In genomic region chr20:45406260-45407066, GRCh38 we compare ENCODE assay signal across 9 cellular contexts. TPM values are rescaled to one million over a fixed set of nuclear protein-coding genes. Genes with fewer than 3 reads are reported as not detected.
DNase-seq lines count a peak whose midpoint lies in the region; ATAC-seq, FAIRE-seq and TF ChIP-seq lines count a peak whose summit lies in the region.
"Had no signal": no experiment of that assay in that cellular context is flagged by ENCODE, and none has a peak within 500 bp of the region (broad histone marks: within the 10 kb centered on the region; RNA-seq: fewer than 3 reads in every experiment).

No MANE protein-coding gene starts in this region.

- H2AK5ac ChIP-seq in H1 (ENCODE audit: low read depth, low read length) = no peak overlapping the region
- no peak overlapping the region for H2AK5ac ChIP-seq in mesendoderm (ENCODE audit: low read length)

- H3K23ac ChIP-seq in H1 (ENCODE audit: insufficient read length) (no peak overlapping the region), mesendoderm (ENCODE audit: low read length) (peak overlapping the region; percentile 73)

- intact Hi-C loops in activated CD8-positive, alpha-beta T cell treated with anti-CD3 and anti-CD28 coated beads for 36 hours (cut with micrococcal nuclease) = no loop called here

- TF ChIP-seq POLR2A in H1 (IDR thresholded peaks at IDR 0.05; ENCODE audit: control extremely low read depth in 1 of 2, low read depth in 2 of 2, low read length in 2 of 2) = peak; percentile 36 to 60; a peak in 2 of 3 replicates

- POLR2A ChIA-PET in activated CD8-positive, alpha-beta T cell treated with anti-CD3 and anti-CD28 coated beads for 36 hours (lab: Charles Lee) = interaction anchor here (0.6 to 2.5 kb wide), 7 partner anchors 10 to 38 kb away, joined by 3 to 14 read pairs (median 3); partner anchors contain the start of gene PIGT
- POLR2A ChIA-PET in H1 (lab: Charles Lee; ENCODE audit: partially characterized antibody) = interaction anchor here (0.8 to 5.7 kb wide), 19 partner anchors 11 to 305 kb away, joined by 3 to 71 read pairs (median 4); partner anchors contain the start of genes PIGT, SDC4 and SYS1

- peak overlapping the region; percentile 82 to 86 (median 84) for H3K4me3 ChIP-seq in H1 (ENCODE audit: extremely low read depth in 1 of 4, insufficient read depth in 2 of 4, low read depth in 3 of 4, low read length in 4 of 4)
- peak overlapping the region; percentile 38 for H3K4me3 ChIP-seq in mesendoderm (ENCODE audit: low read length)

- peaks cover 4% of the 10 kb centered on the region for H3K27me3 Mint-ChIP-seq in activated CD8-positive, alpha-beta T cell treated with anti-CD3 and anti-CD28 coated beads for 36 hours

- H3K9me3 Mint-ChIP-seq in activated CD8-positive, alpha-beta T cell treated with anti-CD3 and anti-CD28 coated beads for 36 hours = peaks cover 8% of the 10 kb centered on the region

- no peak overlapping the region for H2BK20ac ChIP-seq in H1 (ENCODE audit: low read length)

- H3K9ac ChIP-seq in H1 (replicated peaks in 1 of 4; ENCODE audit: extremely low read depth in 1 of 4, low read depth in 3 of 4, low read length in 3 of 4) (peak overlapping the region; percentile 49 to 86 (median 84); a peak in 6 of 7 replicates), mesendoderm (ENCODE audit: low read length) (peak overlapping the region; percentile 72)

- H3K79me1 ChIP-seq in H1 (ENCODE audit: low read depth, low read length) (no peaks in the 10 kb centered on the region), mesendoderm (ENCODE audit: low read length) (no peaks in the 10 kb centered on the region)

- peak overlapping the region; percentile 77 to 98 for H3K4me2 ChIP-seq in H1 (ENCODE audit: insufficient read depth in 1 of 2, low read depth in 2 of 2, low read length in 2 of 2)
- H3K4me2 ChIP-seq in mesendoderm (ENCODE audit: low read length) = peak overlapping the region; percentile 92

- H2BK12ac ChIP-seq in H1 (ENCODE audit: low read depth, low read length) = peak overlapping the region; percentile 80

- H3K4ac ChIP-seq in H1 (replicated peaks; ENCODE audit: insufficient read length, low read depth, low read length) = peak overlapping the region; percentile 75
- peak overlapping the region; percentile 22 for H3K4ac ChIP-seq in mesendoderm (ENCODE audit: low read depth, low read length)

- no peak for TF ChIP-seq EP300 in H1 (IDR thresholded peaks at IDR 0.05; ENCODE audit: borderline replicate concordance in 1 of 2, low read depth in 2 of 2, low read length in 2 of 2)

- peak; percentile 52 for ATAC-seq in activated CD8-positive, alpha-beta T cell treated with anti-CD3 and anti-CD28 coated beads for 36 hours
- ATAC-seq in HG03039 (IDR thresholded peaks at IDR 0.05; ENCODE audit: unreplicated experiment) = no peak

- H3K27me3 ChIP-seq in H1 (replicated peaks in 1 of 4; ENCODE audit: control insufficient read depth in 3 of 4, extremely low read depth in 1 of 4, insufficient read depth in 3 of 4, low read length in 3 of 4) (peaks cover 2 to 20% (median 10%) of the 10 kb centered on the region in 4 experiments; a peak in 6 of 7 replicates), mesendoderm (ENCODE audit: insufficient read depth, low read length, poor library complexity) (peaks cover 6% of the 10 kb centered on the region)

- H3K4me1 ChIP-seq in H1 (replicated peaks in 1 of 4; ENCODE audit: control insufficient read depth in 3 of 4, insufficient read depth in 4 of 4, low read length in 3 of 4) (peaks cover 0 to 8% (median 3%) of the 10 kb centered on the region in 4 experiments; a peak in 4 of 7 replicates), mesendoderm (ENCODE audit: control insufficient read depth, low read depth, low read length) (peaks cover 2% of the 10 kb centered on the region)

- H4K91ac ChIP-seq in H1 (replicated peaks; ENCODE audit: insufficient read length, low read length) = peak overlapping the region; percentile 83

- no peak overlapping the region for H2BK15ac ChIP-seq in H1 (ENCODE audit: low read length)
- no peak overlapping the region for H2BK15ac ChIP-seq in mesendoderm (replicated peaks; ENCODE audit: low read depth)

- no peak for FAIRE-seq in H1 (lab: Jason Lieb, UNC)
- FAIRE-seq: TTC549 had no signal

- 2% methylated on average over 34 of the region's 87 CpGs; no CpG with 5 or more reads in 1 of the 2 experiments for WGBS in H1 (ENCODE audit: extremely low coverage in 1 of 2, insufficient coverage in 1 of 2, insufficient read length in 1 of 2, insufficient replicate concordance in 2 of 2, low coverage in 1 of 2, low lambda C conversion rate in 2 of 2, missing lambda C conversion rate in 1 of 2), 2 experiments
- WGBS in mesendoderm (ENCODE audit: extremely low coverage, insufficient coverage, low lambda C conversion rate) = no CpG with 5 or more reads among the region's 87 CpGs

- H3K56ac ChIP-seq in H1 (replicated peaks; ENCODE audit: insufficient read length, low read depth, low read length) = peak overlapping the region; percentile 55
- peak overlapping the region; percentile 86 for H3K56ac ChIP-seq in mesendoderm (ENCODE audit: low read length)

- in situ Hi-C loops in G401 (cut with HindIII; ENCODE audit: low sequenced_read_pairs) = no loop called here

- H3K27ac ChIP-seq in H1 (ENCODE audit: low read depth, low read length) (0 out of 2 replicates have a peak overlapping the region, but pooled peaks have one; percentile 29), mesendoderm (ENCODE audit: low read depth, low read length) (no peak overlapping the region)

- H3K14ac ChIP-seq in H1 (ENCODE audit: insufficient read length) = no peak overlapping the region

- H3K27ac Mint-ChIP-seq in activated CD8-positive, alpha-beta T cell treated with anti-CD3 and anti-CD28 coated beads for 36 hours = peak overlapping the region; percentile 63

- H3K4me1 Mint-ChIP-seq in activated CD8-positive, alpha-beta T cell treated with anti-CD3 and anti-CD28 coated beads for 36 hours (ENCODE audit: low read depth) = peaks cover 21% of the 10 kb centered on the region

- peak overlapping the region; percentile 75; the same call in 1 of the 2 replicates for H2BK5ac ChIP-seq in H1 (ENCODE audit: low read depth, low read length)
- no peak overlapping the region for H2BK5ac ChIP-seq in mesendoderm (ENCODE audit: low read length)

- H3K4me3 Mint-ChIP-seq in activated CD8-positive, alpha-beta T cell treated with anti-CD3 and anti-CD28 coated beads for 36 hours = peak overlapping the region; percentile 73

- peak overlapping the region; percentile 70 for H4K5ac ChIP-seq in H1 (ENCODE audit: insufficient read length, low read depth, low read length)
- no peak overlapping the region for H4K5ac ChIP-seq in mesendoderm (ENCODE audit: low read length)

- peak; percentile 54 for DNase-seq in G401 (ENCODE audit: low spot score)
- DNase-seq in NCI-H2196 treated with DMSO at 0.1 percent for 48 hours (lab: John Stamatoyannopoulos, UW; ENCODE audit: unreplicated experiment) = peak; percentile 12
- DNase-seq in activated CD8-positive, alpha-beta T cell treated with anti-CD3 and anti-CD28 coated beads for 36 hours = peak; percentile 53
- peak in 1 of 2 experiments; percentile 78 for DNase-seq in H1 (ENCODE audit: low read depth in 1 of 2, low spot score in 2 of 2)
- peak; percentile 49 for DNase-seq in mesendoderm
- peak; percentile 28 to 39 for DNase-seq in stimulated activated CD8-positive, alpha-beta memory T cell treated with anti-CD3 and anti-CD28 coated beads, Interleukin-2, amount 100 ng/mL, for 48 hours (ENCODE audit: low read depth in 2 of 2)
- no peak for DNase-seq in pons (ENCODE audit: low spot score)

- H3K36me3 ChIP-seq in H1 (ENCODE audit: control insufficient read depth in 2 of 4, insufficient read depth in 4 of 4, low read length in 3 of 4) = peaks cover 5 to 15% (median 13%) of the 10 kb centered on the region in 4 experiments
- no peaks in the 10 kb centered on the region for H3K36me3 ChIP-seq in mesendoderm (ENCODE audit: control insufficient read depth, insufficient read depth, low read length)

- CTCF ChIA-PET in activated CD8-positive, alpha-beta T cell treated with anti-CD3 and anti-CD28 coated beads for 36 hours (lab: Charles Lee) = interaction anchor here (0.6 to 3.4 kb wide), 8 partner anchors 9 to 105 kb away, joined by 3 to 26 read pairs (median 10); partner anchors contain the start of genes PIGT and SYS1
- CTCF ChIA-PET in H1 (lab: Charles Lee; ENCODE audit: partially characterized antibody) = interaction anchor here (0.6 to 12.6 kb wide), 14 partner anchors 12 to 587 kb away, joined by 3 to 127 read pairs (median 3); partner anchors contain the start of genes SYS1 and TP53TG5

- 0 out of 4 replicates have a peak, but pooled peaks cover under 1 to 2% of the 10 kb centered on the region in 2 experiments for H3K9me3 ChIP-seq in H1 (ENCODE audit: insufficient read depth in 2 of 2, low read depth in 1 of 2, low read length in 1 of 2)

- H4K8ac ChIP-seq in H1 (ENCODE audit: extremely low read depth, insufficient read depth, low read length) (peak overlapping the region; percentile 93), mesendoderm (ENCODE audit: low read depth, low read length) (peak overlapping the region; percentile 65)

- peaks cover 21% of the 10 kb centered on the region for H3K23me2 ChIP-seq in H1 (ENCODE audit: low read depth, low read length)

- no peak for TF ChIP-seq RAD21 in H1 (IDR thresholded peaks at IDR 0.05 in 1 of 2, conservative IDR thresholded peaks at IDR 0.05 in 1 of 2; ENCODE audit: low read depth in 2 of 2, low read length in 2 of 2)

- H3K18ac ChIP-seq in H1 (ENCODE audit: extremely low read depth, low read length) = peak overlapping the region; percentile 96
- peak overlapping the region; percentile 81 for H3K18ac ChIP-seq in mesendoderm (ENCODE audit: low read length)

- peaks cover 4 to 5% of the 10 kb centered on the region in 2 experiments for H4K20me1 ChIP-seq in H1 (replicated peaks in 1 of 2; ENCODE audit: control insufficient read depth in 1 of 2, insufficient read depth in 2 of 2, low read length in 2 of 2)

- H2BK120ac ChIP-seq in H1 (replicated peaks; ENCODE audit: low read depth, low read length) = no peak overlapping the region
- peak overlapping the region; percentile 54 for H2BK120ac ChIP-seq in mesendoderm (ENCODE audit: low read depth, low read length)

- H3K36me3 Mint-ChIP-seq in activated CD8-positive, alpha-beta T cell treated with anti-CD3 and anti-CD28 coated beads for 36 hours (ENCODE audit: low read depth) = peaks cover 12% of the 10 kb centered on the region

- no peak for TF ChIP-seq CTCF in activated CD8-positive, alpha-beta T cell treated with anti-CD3 and anti-CD28 coated beads for 36 hours (IDR thresholded peaks at IDR 0.05)
- TF ChIP-seq CTCF in H1 (IDR thresholded peaks at IDR 0.05; ENCODE audit: control extremely low read depth in 1 of 3, insufficient read depth in 1 of 3, low read depth in 1 of 3, low read length in 3 of 3) = no peak

- peaks cover 0 to 9% of the 10 kb centered on the region in 2 experiments; a peak in 1 of 4 replicates for H3K79me2 ChIP-seq in H1 (ENCODE audit: control insufficient read depth in 1 of 2, insufficient read depth in 2 of 2, low read length in 2 of 2)
- H3K79me2 ChIP-seq in mesendoderm (ENCODE audit: control insufficient read depth, insufficient read depth, low read length) = no peaks in the 10 kb centered on the region

- peak overlapping the region; percentile 78; the same call in 1 of the 2 replicates for H2AFZ ChIP-seq in H1 (ENCODE audit: low read length)

RNA-seq across cellular contexts. Expression of gene DBNDD2, which starts 1.6 kb away (rescaled TPM):
- total RNA-seq in G401 (2014; rRNA removed; shearing (Covaris generic)) = 0.86 and 5.7 TPM in 2 replicates
- 10 to 100 TPM; 13.8 to 15.5 TPM for total RNA-seq in activated CD8-positive, alpha-beta T cell treated with anti-CD3 and anti-CD28 coated beads for 36 hours
- 50.1 and 55.8 TPM in 2 replicates for total RNA-seq in H1 (2021; fragmentation: NEBNext Ultra II Directional; extraction: Animal tissue kit (Norgen Biotek cat#: 25700))
- polyA plus RNA-seq in H1 (2011; rRNA removed) = 95.5 and 96.3 TPM in 2 replicates
- 85.0 TPM for polyA plus RNA-seq in H1 (2011; cell fraction: cytosol; rRNA removed)
- polyA plus RNA-seq in H1 (2011; cell fraction: nucleus; rRNA removed) = 66.6 TPM
- 48.7 to 57.4 TPM (median 52.4 TPM) in 4 replicates for polyA plus RNA-seq in H1 (2012, experiment 1 of 2)
- polyA plus RNA-seq in H1 (2012, experiment 2 of 2) = 63.4 TPM
- 42.3 TPM for polyA plus RNA-seq in H1 (2013, experiment 1 of 2)
- 39.7 TPM for polyA plus RNA-seq in H1 (2013, experiment 2 of 2)
- 44.8 and 54.0 TPM in 2 replicates for polyA minus RNA-seq in H1 (2011; rRNA and poly(A)+ RNA removed)
- polyA minus RNA-seq in H1 (2011; cell fraction: cytosol; rRNA and poly(A)+ RNA removed) = 20.8 TPM
- polyA minus RNA-seq in H1 (2011; cell fraction: nucleus; rRNA and poly(A)+ RNA removed) = 23.7 TPM
- polyA plus RNA-seq in mesendoderm (2013, experiment 1 of 2) = 17.5 TPM
- polyA plus RNA-seq in mesendoderm (2013, experiment 2 of 2) = 18.6 TPM

RNA-seq across cellular contexts. Expression of gene PIGT, which starts 9.5 kb away (rescaled TPM):
- total RNA-seq in G401 (2014; rRNA removed; shearing (Covaris generic)) = 25.2 and 31.0 TPM in 2 replicates
- 10 to 100 TPM; 43.7 to 47.7 TPM for total RNA-seq in activated CD8-positive, alpha-beta T cell treated with anti-CD3 and anti-CD28 coated beads for 36 hours
- 64.3 and 66.0 TPM in 2 replicates for total RNA-seq in H1 (2021; fragmentation: NEBNext Ultra II Directional; extraction: Animal tissue kit (Norgen Biotek cat#: 25700))
- polyA plus RNA-seq in H1 (2011; rRNA removed) = 89.7 and 113 TPM in 2 replicates
- polyA plus RNA-seq in H1 (2011; cell fraction: cytosol; rRNA removed) = 43.9 TPM
- 108 TPM for polyA plus RNA-seq in H1 (2011; cell fraction: nucleus; rRNA removed)
- 44.9 to 80.5 TPM (median 75.7 TPM) in 4 replicates for polyA plus RNA-seq in H1 (2012, experiment 1 of 2)
- polyA plus RNA-seq in H1 (2012, experiment 2 of 2) = 96.4 TPM
- 122 TPM for polyA plus RNA-seq in H1 (2013, experiment 1 of 2)
- 130 TPM for polyA plus RNA-seq in H1 (2013, experiment 2 of 2)
- 46.3 and 58.1 TPM in 2 replicates for polyA minus RNA-seq in H1 (2011; rRNA and poly(A)+ RNA removed)
- polyA minus RNA-seq in H1 (2011; cell fraction: cytosol; rRNA and poly(A)+ RNA removed) = 44.5 TPM
- 48.0 TPM for polyA minus RNA-seq in H1 (2011; cell fraction: nucleus; rRNA and poly(A)+ RNA removed)
- polyA plus RNA-seq in mesendoderm (2013, experiment 1 of 2) = 67.2 TPM
- 65.0 TPM for polyA plus RNA-seq in mesendoderm (2013, experiment 2 of 2)

RNA-seq across cellular contexts. Expression of gene TP53TG5, which starts 28.3 kb away (rescaled TPM):
- not detected in 2 replicates for total RNA-seq in G401 (2014; rRNA removed; shearing (Covaris generic))
- under 1 TPM in 1 of 2 experiments, not detected in 1; 0.29 TPM for total RNA-seq in activated CD8-positive, alpha-beta T cell treated with anti-CD3 and anti-CD28 coated beads for 36 hours
- not detected in 2 replicates for total RNA-seq in H1 (2021; fragmentation: NEBNext Ultra II Directional; extraction: Animal tissue kit (Norgen Biotek cat#: 25700))
- not detected in 2 replicates for polyA plus RNA-seq in H1 (2011; rRNA removed)
- polyA plus RNA-seq in H1 (2011; cell fraction: cytosol; rRNA removed) = 0.03 TPM
- polyA plus RNA-seq in H1 (2011; cell fraction: nucleus; rRNA removed) = 1.6 TPM
- 0.42 to 0.67 TPM (median 0.60 TPM) in 4 replicates for polyA plus RNA-seq in H1 (2012, experiment 1 of 2)
- not detected for polyA plus RNA-seq in H1 (2012, experiment 2 of 2)
- polyA plus RNA-seq in H1 (2013, experiment 1 of 2) = not detected
- polyA plus RNA-seq in H1 (2013, experiment 2 of 2) = not detected
- polyA minus RNA-seq in H1 (2011; rRNA and poly(A)+ RNA removed) = 0.19 TPM in 1 of 2 replicates, not detected in the other
- not detected for polyA minus RNA-seq in H1 (2011; cell fraction: cytosol; rRNA and poly(A)+ RNA removed)
- polyA minus RNA-seq in H1 (2011; cell fraction: nucleus; rRNA and poly(A)+ RNA removed) = 1.1 TPM
- polyA plus RNA-seq in mesendoderm (2013, experiment 1 of 2) = 0.07 TPM
- not detected for polyA plus RNA-seq in mesendoderm (2013, experiment 2 of 2)

RNA-seq across cellular contexts. Expression of gene SYS1, which starts 43.5 kb away (rescaled TPM):
- 13.0 and 21.9 TPM in 2 replicates for total RNA-seq in G401 (2014; rRNA removed; shearing (Covaris generic))
- total RNA-seq in activated CD8-positive, alpha-beta T cell treated with anti-CD3 and anti-CD28 coated beads for 36 hours = 10 to 100 TPM; 19.6 to 20.7 TPM
- total RNA-seq in H1 (2021; fragmentation: NEBNext Ultra II Directional; extraction: Animal tissue kit (Norgen Biotek cat#: 25700)) = 18.2 and 19.6 TPM in 2 replicates
- 50.8 and 57.4 TPM in 2 replicates for polyA plus RNA-seq in H1 (2011; rRNA removed)
- 29.3 TPM for polyA plus RNA-seq in H1 (2011; cell fraction: cytosol; rRNA removed)
- polyA plus RNA-seq in H1 (2011; cell fraction: nucleus; rRNA removed) = 32.0 TPM
- polyA plus RNA-seq in H1 (2012, experiment 1 of 2) = 15.1 to 17.8 TPM (median 16.5 TPM) in 4 replicates
- 23.0 TPM for polyA plus RNA-seq in H1 (2012, experiment 2 of 2)
- polyA plus RNA-seq in H1 (2013, experiment 1 of 2) = 15.6 TPM
- polyA plus RNA-seq in H1 (2013, experiment 2 of 2) = 18.9 TPM
- 44.9 and 51.1 TPM in 2 replicates for polyA minus RNA-seq in H1 (2011; rRNA and poly(A)+ RNA removed)
- 15.0 TPM for polyA minus RNA-seq in H1 (2011; cell fraction: cytosol; rRNA and poly(A)+ RNA removed)
- polyA minus RNA-seq in H1 (2011; cell fraction: nucleus; rRNA and poly(A)+ RNA removed) = 21.8 TPM
- polyA plus RNA-seq in mesendoderm (2013, experiment 1 of 2) = 13.8 TPM
- 13.5 TPM for polyA plus RNA-seq in mesendoderm (2013, experiment 2 of 2)

RNA-seq across cellular contexts. Expression of gene SDC4, which starts 58.2 kb away (rescaled TPM):
- total RNA-seq in G401 (2014; rRNA removed; shearing (Covaris generic)) = 16.4 and 24.7 TPM in 2 replicates
- 10 to 100 TPM; 21.1 to 22.0 TPM for total RNA-seq in activated CD8-positive, alpha-beta T cell treated with anti-CD3 and anti-CD28 coated beads for 36 hours
- 59.2 and 60.2 TPM in 2 replicates for total RNA-seq in H1 (2021; fragmentation: NEBNext Ultra II Directional; extraction: Animal tissue kit (Norgen Biotek cat#: 25700))
- 29.9 and 34.6 TPM in 2 replicates for polyA plus RNA-seq in H1 (2011; rRNA removed)
- 33.3 TPM for polyA plus RNA-seq in H1 (2011; cell fraction: cytosol; rRNA removed)
- 20.2 TPM for polyA plus RNA-seq in H1 (2011; cell fraction: nucleus; rRNA removed)
- 49.5 to 58.2 TPM (median 53.1 TPM) in 4 replicates for polyA plus RNA-seq in H1 (2012, experiment 1 of 2)
- polyA plus RNA-seq in H1 (2012, experiment 2 of 2) = 62.5 TPM
- 51.2 TPM for polyA plus RNA-seq in H1 (2013, experiment 1 of 2)
- 59.1 TPM for polyA plus RNA-seq in H1 (2013, experiment 2 of 2)
- polyA minus RNA-seq in H1 (2011; rRNA and poly(A)+ RNA removed) = 65.3 and 74.9 TPM in 2 replicates
- polyA minus RNA-seq in H1 (2011; cell fraction: cytosol; rRNA and poly(A)+ RNA removed) = 45.6 TPM
- 17.7 TPM for polyA minus RNA-seq in H1 (2011; cell fraction: nucleus; rRNA and poly(A)+ RNA removed)
- 33.0 TPM for polyA plus RNA-seq in mesendoderm (2013, experiment 1 of 2)
- 33.2 TPM for polyA plus RNA-seq in mesendoderm (2013, experiment 2 of 2)
